Comparison of ENCODE assay signal across 1 cellular context in the genomic region with DNA sequence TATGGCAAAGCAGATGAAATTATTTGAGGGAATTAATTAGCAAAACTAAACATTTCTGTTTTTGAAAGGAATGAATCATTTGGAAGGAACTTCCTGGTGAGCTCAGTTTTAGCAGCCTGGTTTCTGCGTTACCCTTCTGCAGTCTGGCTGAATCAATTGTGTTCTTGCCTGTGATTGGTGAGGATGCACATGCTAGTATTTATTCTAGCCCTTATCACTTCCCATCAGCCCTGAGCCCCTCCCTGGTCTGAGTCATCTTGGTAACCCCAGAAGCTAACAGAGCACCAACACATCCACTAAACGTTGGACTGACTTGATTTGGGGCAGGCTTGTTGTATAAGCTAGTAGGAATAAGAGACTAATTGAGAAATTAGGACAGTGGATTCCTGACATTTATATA.
TF ChIP-seq lines count a peak whose summit lies in the region.

No MANE protein-coding gene starts in this region.

TF ChIP-seq in K562, 482 proteins besides CTCF, POLR2A, EP300 and RAD21 (continued from another document):
- TF ChIP-seq, protein P1, sequence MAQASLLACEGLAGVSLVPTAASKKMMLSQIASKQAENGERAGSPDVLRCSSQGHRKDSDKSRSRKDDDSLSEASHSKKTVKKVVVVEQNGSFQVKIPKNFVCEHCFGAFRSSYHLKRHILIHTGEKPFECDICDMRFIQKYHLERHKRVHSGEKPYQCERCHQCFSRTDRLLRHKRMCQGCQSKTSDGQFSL (CRISPR knock-in tag; IDR thresholded peaks at IDR 0.05) = no peak
- TF ChIP-seq, protein P1 (tag; IDR thresholded peaks at IDR 0.05) = no peak
- TF ChIP-seq HNRNPK (IDR thresholded peaks at IDR 0.05; ENCODE audit: low read depth, low read length, poor library complexity, severe bottlenecking) (no peak), EZH2 (IDR thresholded peaks at IDR 0.05; ENCODE audit: borderline replicate concordance, low read depth, low read length) (no peak), PHF21A (IDR thresholded peaks at IDR 0.05; ENCODE audit: borderline replicate concordance, low read depth) (peak; percentile 93; the same call in 1 of the 2 replicates), RBM14 (IDR thresholded peaks at IDR 0.05; ENCODE audit: borderline replicate concordance, insufficient read depth, low read depth, low read length) (no peak), PHB2 (IDR thresholded peaks at IDR 0.05; ENCODE audit: low read depth) (no peak), CHD2 (IDR thresholded peaks at IDR 0.05; ENCODE audit: low read depth, low read length) (no peak), TAF1 (IDR thresholded peaks at IDR 0.05; ENCODE audit: control insufficient read depth, extremely low read depth, insufficient read depth, low read length, severe bottlenecking) (no peak), ZNF184 (CRISPR knock-in tag; IDR thresholded peaks at IDR 0.05) (no peak), ZKSCAN3 (CRISPR knock-in tag; IDR thresholded peaks at IDR 0.05) (no peak), ZNF174 (CRISPR knock-in tag; IDR thresholded peaks at IDR 0.05) (no peak), ZNF431 (CRISPR knock-in tag; IDR thresholded peaks at IDR 0.05) (no peak), BCOR (IDR thresholded peaks at IDR 0.05) (no peak), ZNF263 (CRISPR knock-in tag; IDR thresholded peaks at IDR 0.05; ENCODE audit: borderline replicate concordance) (no peak), KHSRP (IDR thresholded peaks at IDR 0.05) (no peak), HCFC1 (IDR thresholded peaks at IDR 0.05; ENCODE audit: low read depth, low read length) (no peak), MTF1 (CRISPR knock-in tag; IDR thresholded peaks at IDR 0.05; ENCODE audit: borderline replicate concordance) (no peak), TCFL5 (CRISPR knock-in tag; conservative IDR thresholded peaks at IDR 0.05) (no peak), ZNF436 (CRISPR knock-in tag; IDR thresholded peaks at IDR 0.05) (no peak), SMARCE1 (IDR thresholded peaks at IDR 0.05) (peak; percentile 87), ERF (CRISPR knock-in tag; IDR thresholded peaks at IDR 0.05) (no peak), KAT7 (CRISPR knock-in tag; IDR thresholded peaks at IDR 0.05; ENCODE audit: borderline replicate concordance) (no peak), DPF2 (IDR thresholded peaks at IDR 0.05) (peak; percentile 88)
- TF ChIP-seq, protein P2, sequence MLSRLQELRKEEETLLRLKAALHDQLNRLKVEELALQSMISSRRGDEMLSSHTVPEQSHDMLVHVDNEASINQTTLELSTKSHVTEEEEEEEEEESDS (CRISPR knock-in tag; IDR thresholded peaks at IDR 0.05) = no peak
- TF ChIP-seq, protein P3, sequence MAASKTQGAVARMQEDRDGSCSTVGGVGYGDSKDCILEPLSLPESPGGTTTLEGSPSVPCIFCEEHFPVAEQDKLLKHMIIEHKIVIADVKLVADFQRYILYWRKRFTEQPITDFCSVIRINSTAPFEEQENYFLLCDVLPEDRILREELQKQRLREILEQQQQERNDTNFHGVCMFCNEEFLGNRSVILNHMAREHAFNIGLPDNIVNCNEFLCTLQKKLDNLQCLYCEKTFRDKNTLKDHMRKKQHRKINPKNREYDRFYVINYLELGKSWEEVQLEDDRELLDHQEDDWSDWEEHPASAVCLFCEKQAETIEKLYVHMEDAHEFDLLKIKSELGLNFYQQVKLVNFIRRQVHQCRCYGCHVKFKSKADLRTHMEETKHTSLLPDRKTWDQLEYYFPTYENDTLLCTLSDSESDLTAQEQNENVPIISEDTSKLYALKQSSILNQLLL (CRISPR knock-in tag; IDR thresholded peaks at IDR 0.05; ENCODE audit: borderline replicate concordance) = no peak
- TF ChIP-seq, protein P4, sequence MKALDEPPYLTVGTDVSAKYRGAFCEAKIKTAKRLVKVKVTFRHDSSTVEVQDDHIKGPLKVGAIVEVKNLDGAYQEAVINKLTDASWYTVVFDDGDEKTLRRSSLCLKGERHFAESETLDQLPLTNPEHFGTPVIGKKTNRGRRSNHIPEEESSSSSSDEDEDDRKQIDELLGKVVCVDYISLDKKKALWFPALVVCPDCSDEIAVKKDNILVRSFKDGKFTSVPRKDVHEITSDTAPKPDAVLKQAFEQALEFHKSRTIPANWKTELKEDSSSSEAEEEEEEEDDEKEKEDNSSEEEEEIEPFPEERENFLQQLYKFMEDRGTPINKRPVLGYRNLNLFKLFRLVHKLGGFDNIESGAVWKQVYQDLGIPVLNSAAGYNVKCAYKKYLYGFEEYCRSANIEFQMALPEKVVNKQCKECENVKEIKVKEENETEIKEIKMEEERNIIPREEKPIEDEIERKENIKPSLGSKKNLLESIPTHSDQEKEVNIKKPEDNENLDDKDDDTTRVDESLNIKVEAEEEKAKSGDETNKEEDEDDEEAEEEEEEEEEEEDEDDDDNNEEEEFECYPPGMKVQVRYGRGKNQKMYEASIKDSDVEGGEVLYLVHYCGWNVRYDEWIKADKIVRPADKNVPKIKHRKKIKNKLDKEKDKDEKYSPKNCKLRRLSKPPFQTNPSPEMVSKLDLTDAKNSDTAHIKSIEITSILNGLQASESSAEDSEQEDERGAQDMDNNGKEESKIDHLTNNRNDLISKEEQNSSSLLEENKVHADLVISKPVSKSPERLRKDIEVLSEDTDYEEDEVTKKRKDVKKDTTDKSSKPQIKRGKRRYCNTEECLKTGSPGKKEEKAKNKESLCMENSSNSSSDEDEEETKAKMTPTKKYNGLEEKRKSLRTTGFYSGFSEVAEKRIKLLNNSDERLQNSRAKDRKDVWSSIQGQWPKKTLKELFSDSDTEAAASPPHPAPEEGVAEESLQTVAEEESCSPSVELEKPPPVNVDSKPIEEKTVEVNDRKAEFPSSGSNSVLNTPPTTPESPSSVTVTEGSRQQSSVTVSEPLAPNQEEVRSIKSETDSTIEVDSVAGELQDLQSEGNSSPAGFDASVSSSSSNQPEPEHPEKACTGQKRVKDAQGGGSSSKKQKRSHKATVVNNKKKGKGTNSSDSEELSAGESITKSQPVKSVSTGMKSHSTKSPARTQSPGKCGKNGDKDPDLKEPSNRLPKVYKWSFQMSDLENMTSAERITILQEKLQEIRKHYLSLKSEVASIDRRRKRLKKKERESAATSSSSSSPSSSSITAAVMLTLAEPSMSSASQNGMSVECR (CRISPR knock-in tag; IDR thresholded peaks at IDR 0.05) = no peak
- TF ChIP-seq, protein P5, sequence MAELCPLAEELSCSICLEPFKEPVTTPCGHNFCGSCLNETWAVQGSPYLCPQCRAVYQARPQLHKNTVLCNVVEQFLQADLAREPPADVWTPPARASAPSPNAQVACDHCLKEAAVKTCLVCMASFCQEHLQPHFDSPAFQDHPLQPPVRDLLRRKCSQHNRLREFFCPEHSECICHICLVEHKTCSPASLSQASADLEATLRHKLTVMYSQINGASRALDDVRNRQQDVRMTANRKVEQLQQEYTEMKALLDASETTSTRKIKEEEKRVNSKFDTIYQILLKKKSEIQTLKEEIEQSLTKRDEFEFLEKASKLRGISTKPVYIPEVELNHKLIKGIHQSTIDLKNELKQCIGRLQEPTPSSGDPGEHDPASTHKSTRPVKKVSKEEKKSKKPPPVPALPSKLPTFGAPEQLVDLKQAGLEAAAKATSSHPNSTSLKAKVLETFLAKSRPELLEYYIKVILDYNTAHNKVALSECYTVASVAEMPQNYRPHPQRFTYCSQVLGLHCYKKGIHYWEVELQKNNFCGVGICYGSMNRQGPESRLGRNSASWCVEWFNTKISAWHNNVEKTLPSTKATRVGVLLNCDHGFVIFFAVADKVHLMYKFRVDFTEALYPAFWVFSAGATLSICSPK (IDR thresholded peaks at IDR 0.05; ENCODE audit: borderline replicate concordance) = no peak
- TF ChIP-seq, protein P6, sequence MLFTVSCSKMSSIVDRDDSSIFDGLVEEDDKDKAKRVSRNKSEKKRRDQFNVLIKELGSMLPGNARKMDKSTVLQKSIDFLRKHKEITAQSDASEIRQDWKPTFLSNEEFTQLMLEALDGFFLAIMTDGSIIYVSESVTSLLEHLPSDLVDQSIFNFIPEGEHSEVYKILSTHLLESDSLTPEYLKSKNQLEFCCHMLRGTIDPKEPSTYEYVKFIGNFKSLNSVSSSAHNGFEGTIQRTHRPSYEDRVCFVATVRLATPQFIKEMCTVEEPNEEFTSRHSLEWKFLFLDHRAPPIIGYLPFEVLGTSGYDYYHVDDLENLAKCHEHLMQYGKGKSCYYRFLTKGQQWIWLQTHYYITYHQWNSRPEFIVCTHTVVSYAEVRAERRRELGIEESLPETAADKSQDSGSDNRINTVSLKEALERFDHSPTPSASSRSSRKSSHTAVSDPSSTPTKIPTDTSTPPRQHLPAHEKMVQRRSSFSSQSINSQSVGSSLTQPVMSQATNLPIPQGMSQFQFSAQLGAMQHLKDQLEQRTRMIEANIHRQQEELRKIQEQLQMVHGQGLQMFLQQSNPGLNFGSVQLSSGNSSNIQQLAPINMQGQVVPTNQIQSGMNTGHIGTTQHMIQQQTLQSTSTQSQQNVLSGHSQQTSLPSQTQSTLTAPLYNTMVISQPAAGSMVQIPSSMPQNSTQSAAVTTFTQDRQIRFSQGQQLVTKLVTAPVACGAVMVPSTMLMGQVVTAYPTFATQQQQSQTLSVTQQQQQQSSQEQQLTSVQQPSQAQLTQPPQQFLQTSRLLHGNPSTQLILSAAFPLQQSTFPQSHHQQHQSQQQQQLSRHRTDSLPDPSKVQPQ (CRISPR knock-in tag; IDR thresholded peaks at IDR 0.05; ENCODE audit: borderline replicate concordance) = no peak
- TF ChIP-seq, protein P7, sequence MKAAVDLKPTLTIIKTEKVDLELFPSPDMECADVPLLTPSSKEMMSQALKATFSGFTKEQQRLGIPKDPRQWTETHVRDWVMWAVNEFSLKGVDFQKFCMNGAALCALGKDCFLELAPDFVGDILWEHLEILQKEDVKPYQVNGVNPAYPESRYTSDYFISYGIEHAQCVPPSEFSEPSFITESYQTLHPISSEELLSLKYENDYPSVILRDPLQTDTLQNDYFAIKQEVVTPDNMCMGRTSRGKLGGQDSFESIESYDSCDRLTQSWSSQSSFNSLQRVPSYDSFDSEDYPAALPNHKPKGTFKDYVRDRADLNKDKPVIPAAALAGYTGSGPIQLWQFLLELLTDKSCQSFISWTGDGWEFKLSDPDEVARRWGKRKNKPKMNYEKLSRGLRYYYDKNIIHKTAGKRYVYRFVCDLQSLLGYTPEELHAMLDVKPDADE (conservative IDR thresholded peaks at IDR 0.05; ENCODE audit: control insufficient read depth, low read depth, low read length) = no peak
TF ChIP-seq in K562: peak in this region for 55.
